Comparison of ENCODE assay signal across 8 cellular contexts in genomic region chr22:31080848-31081649, GRCh38. TPM values are rescaled to one million over a fixed set of nuclear protein-coding genes. Genes with fewer than 3 reads are reported as not detected.
DNase-seq lines count a peak whose midpoint lies in the region; ATAC-seq, FAIRE-seq and TF ChIP-seq lines count a peak whose summit lies in the region.

Gene SMTN (plus strand): TSS chr22:31081318. CDS start chr22:31083259, 1,941 bp downstream.

- peak within 1 kb of the TSS; percentile 63 for H3K9ac ChIP-seq in rectal smooth muscle tissue (ENCODE audit: low read length)

- intact Hi-C loops in ascending aorta (cut with DNase I) (loop anchor here (1.0 to 10.0 kb wide), 4 partner anchors 37 to 446 kb away; partner anchors contain the start of gene SLC35E4), right cardiac atrium (cut with DNase I) (loop anchor here (5.0 to 10.0 kb wide), 4 partner anchors 114 to 154 kb away; partner anchors contain the start of genes MORC2 (in 3 of the 4) and TUG1 (in 3 of the 4)), aorta (cut with DNase I) (loop anchor here (2.0 to 10.0 kb wide), 4 partner anchors 26 to 446 kb away; partner anchors contain the start of genes MORC2 (in 1 of the 2), SLC35E4 (in 1 of the 2) and TUG1 (in 1 of the 2))

- DNase-seq in GM12891 (ENCODE audit: insufficient read length, low spot score): peak; percentile 90
- peak; percentile 38 for DNase-seq in NCI-H146 treated with DMSO at 0.1 percent for 48 hours (lab: John Stamatoyannopoulos, UW; ENCODE audit: unreplicated experiment)
- peak; percentile 87 for DNase-seq in T-helper 2 cell treated with Interferon-gamma antibody and Interleukin-4, amounts not matched to agents 5 μg/mL and 100 μg/mL, for 36 hours (ENCODE audit: low spot score)
- peak; percentile 63 to 96 for DNase-seq in ascending aorta (ENCODE audit: low spot score in 2 of 2)
- peak; percentile 94 to 97 (median 97) for DNase-seq in right cardiac atrium
- peak; percentile 94 to 98 for DNase-seq in aorta

- no peaks in the 10 kb centered on the region for H3K9me3 ChIP-seq in ascending aorta
- no peaks in the 10 kb centered on the region for H3K9me3 ChIP-seq in right cardiac atrium (ENCODE audit: control insufficient read depth, low read length)
- H3K9me3 ChIP-seq in aorta (ENCODE audit: control insufficient read depth, low read length): no peaks in the 10 kb centered on the region

- WGBS in right cardiac atrium: under 1% methylated on average over 63 of the region's 63 CpGs
- 0 to 1% methylated on average over 57 to 63 of the region's 63 CpGs for WGBS in aorta, 2 donors

- peaks cover 36% of the 10 kb centered on the region for H3K4me1 Mint-ChIP-seq in T-helper 2 cell treated with Interferon-gamma antibody and Interleukin-4, amounts not matched to agents 5 μg/mL and 100 μg/mL, for 36 hours (ENCODE audit: low read depth)

- H3K4me1 ChIP-seq in ascending aorta (peaks cover 10 to 26% of the 10 kb centered on the region in 2 donors), right cardiac atrium (ENCODE audit: control insufficient read depth, insufficient read depth, low read length) (peaks cover 7% of the 10 kb centered on the region), rectal smooth muscle tissue (ENCODE audit: control insufficient read depth, insufficient read depth, low read length) (peaks cover 28% of the 10 kb centered on the region), aorta (ENCODE audit: control insufficient read depth in 1 of 2, insufficient read depth in 2 of 2, low read length in 2 of 2) (no peaks in the 10 kb centered on the region)

- peak within 1 kb of the TSS; percentile 98 for H3K27ac ChIP-seq in ascending aorta
- peak within 1 kb of the TSS; percentile 82 for H3K27ac ChIP-seq in right cardiac atrium (ENCODE audit: low read length)
- H3K27ac ChIP-seq in rectal smooth muscle tissue (ENCODE audit: low read depth, low read length): peak within 1 kb of the TSS; percentile 98
- H3K27ac ChIP-seq in aorta (ENCODE audit: low read depth in 1 of 2, low read length in 2 of 2): peak within 1 kb of the TSS; percentile 34 to 93

- TF ChIP-seq POLR2A in GM12891 (IDR thresholded peaks at IDR 0.05; ENCODE audit: low read depth, low read length): no peak; the same call in 1 of the 2 replicates

- no peaks in the 10 kb centered on the region for H3K9me3 Mint-ChIP-seq in T-helper 2 cell treated with Interferon-gamma antibody and Interleukin-4, amounts not matched to agents 5 μg/mL and 100 μg/mL, for 36 hours

- TF ChIP-seq CTCF in ascending aorta (IDR thresholded peaks at IDR 0.05): no peak

- H3K4me3 ChIP-seq in ascending aorta (peak within 1 kb of the TSS; percentile 70 to 89), right cardiac atrium (ENCODE audit: low read length) (peak within 1 kb of the TSS; percentile 74), rectal smooth muscle tissue (ENCODE audit: low read length) (peak within 1 kb of the TSS; percentile 82), aorta (ENCODE audit: low read length in 2 of 2) (peak within 1 kb of the TSS; percentile 87 to 89)

- peak; percentile 99 for FAIRE-seq in GM12891 (lab: Jason Lieb, UNC)

- H3K36me3 ChIP-seq in ascending aorta: peaks cover 16 to 20% of the 10 kb centered on the region in 2 donors
- H3K36me3 ChIP-seq in rectal smooth muscle tissue (ENCODE audit: control insufficient read depth, insufficient read depth, low read length): no peaks in the 10 kb centered on the region
- peaks cover 0 to 4% of the 10 kb centered on the region in 2 donors for H3K36me3 ChIP-seq in aorta (ENCODE audit: control insufficient read depth in 1 of 2, insufficient read depth in 2 of 2, low read length in 1 of 2)

- H3K36me3 Mint-ChIP-seq in T-helper 2 cell treated with Interferon-gamma antibody and Interleukin-4, amounts not matched to agents 5 μg/mL and 100 μg/mL, for 36 hours (ENCODE audit: low read depth): peaks cover 3% of the 10 kb centered on the region

- ATAC-seq in HG02798 (IDR thresholded peaks at IDR 0.05; ENCODE audit: poor library complexity, unreplicated experiment) (peak; percentile 75), right cardiac atrium (peak; percentile 81 to 82), aorta (ENCODE audit: low FRiP score) (peak; percentile 87)

- H3K27me3 Mint-ChIP-seq in T-helper 2 cell treated with Interferon-gamma antibody and Interleukin-4, amounts not matched to agents 5 μg/mL and 100 μg/mL, for 36 hours (ENCODE audit: low read depth): no peaks in the 10 kb centered on the region

- peak within 1 kb of the TSS; percentile 79 for H3K27ac Mint-ChIP-seq in T-helper 2 cell treated with Interferon-gamma antibody and Interleukin-4, amounts not matched to agents 5 μg/mL and 100 μg/mL, for 36 hours

- peak within 1 kb of the TSS; percentile 88 for H3K4me3 Mint-ChIP-seq in T-helper 2 cell treated with Interferon-gamma antibody and Interleukin-4, amounts not matched to agents 5 μg/mL and 100 μg/mL, for 36 hours

- H3K27me3 ChIP-seq in ascending aorta (no peaks in the 10 kb centered on the region), right cardiac atrium (ENCODE audit: control insufficient read depth, insufficient read depth) (no peaks in the 10 kb centered on the region), rectal smooth muscle tissue (ENCODE audit: control insufficient read depth, insufficient read depth, low read length) (no peaks in the 10 kb centered on the region), aorta (ENCODE audit: control insufficient read depth in 1 of 2, insufficient read depth in 2 of 2, low read length in 1 of 2) (no peaks in the 10 kb centered on the region)

TF ChIP-seq in GM12891, 5 proteins besides CTCF, POLR2A, EP300 and RAD21:
- TF ChIP-seq PAX5 (IDR thresholded peaks at IDR 0.05; ENCODE audit: insufficient read depth, low read length, severe bottlenecking) (no peak), POLR2AphosphoS5 (IDR thresholded peaks at IDR 0.05; ENCODE audit: low read depth, low read length) (peak; percentile 38; the same call in 1 of the 2 replicates), POU2F2 (IDR thresholded peaks at IDR 0.05; ENCODE audit: low read depth, low read length) (no peak), TAF1 (IDR thresholded peaks at IDR 0.05; ENCODE audit: low read depth, low read length) (peak; percentile 65; the same call in 1 of the 2 replicates)

RNA-seq across cellular contexts. Expression of gene SMTN, which starts in this region (rescaled TPM):
- polyA plus RNA-seq in GM12891 (2012; ENCODE audit: low read depth, missing spikeins): 5.0 TPM
- total RNA-seq in ascending aorta (671 TPM), right cardiac atrium (100 to 1,000 TPM; 156 to 233 (median 217) TPM), aorta (1,000 to 10,000 TPM in 1 of 2 donors, 100 to 1,000 TPM in 1; 588 to 1,240 TPM)
- polyA plus RNA-seq in right cardiac atrium (192 TPM), aorta (100 to 1,000 TPM in 1 of 2 donors, 10 to 100 TPM in 1; 97.7 to 554 TPM)

Comparison
In these comparisons a context has a peak if more than half of its experiments do, and no peak if none do; other contexts are left out.
1. Peak in every context shown above with its lines: DNase-seq, ATAC-seq, H3K4me3 ChIP-seq and H3K27ac ChIP-seq.
2. DNase-seq: peak in every context shown above with its lines; median percentile 97 in right cardiac atrium; 96 in aorta; 90 in GM12891; 87 in T-helper 2 cell treated with Interferon-gamma antibody and Interleukin-4, amounts not matched to agents 5 μg/mL and 100 μg/mL, for 36 hours; 80 in ascending aorta; 38 in NCI-H146 treated with DMSO at 0.1 percent for 48 hours.